ENCODE assay signal across 8 cellular contexts in genomic region chr17:38415250-38416194, GRCh38. TPM values are rescaled to one million over a fixed set of nuclear protein-coding genes. Genes with fewer than 3 reads are reported as not detected.
DNase-seq lines count a peak whose midpoint lies in the region; ATAC-seq and TF ChIP-seq lines count a peak whose summit lies in the region.

No MANE protein-coding gene starts in this region.

- no peaks in the 10 kb centered on the region for H3K36me3 ChIP-seq in left ventricle myocardium inferior
- no peaks in the 10 kb centered on the region for H3K36me3 ChIP-seq in upper lobe of left lung

- ATAC-seq in GM21529 (IDR thresholded peaks at IDR 0.05; ENCODE audit: unreplicated experiment) (peak; percentile 46), upper lobe of left lung (ENCODE audit: low FRiP score in 2 of 2) (peak; percentile 53 to 83), HG03457 (IDR thresholded peaks at IDR 0.05; ENCODE audit: unreplicated experiment) (no peak), GM18858 (IDR thresholded peaks at IDR 0.05; ENCODE audit: unreplicated experiment) (no peak)

- H3K9me3 ChIP-seq in left ventricle myocardium inferior (replicated peaks): no peaks in the 10 kb centered on the region
- H3K9me3 ChIP-seq in upper lobe of left lung: no peaks in the 10 kb centered on the region

- WGBS in upper lobe of left lung, 2 donors: 22 to 34% methylated on average over 15 to 22 of the region's 22 CpGs

- TF ChIP-seq CTCF in WI38 (IDR thresholded peaks at IDR 0.05; ENCODE audit: low read depth, low read length) (no peak), left ventricle myocardium inferior (IDR thresholded peaks at IDR 0.05; ENCODE audit: borderline replicate concordance) (no peak), upper lobe of left lung (IDR thresholded peaks at IDR 0.05) (no peak)

- peak overlapping the region; percentile 14; the same call in 1 of the 2 replicates for H3K4me3 ChIP-seq in WI38 (ENCODE audit: low read depth, low read length)
- H3K4me3 ChIP-seq in left ventricle myocardium inferior: peak overlapping the region; percentile 14
- H3K4me3 ChIP-seq in upper lobe of left lung: peak overlapping the region in 3 of 4 donors; percentile 21 to 26 (median 25)

- H3K27me3 ChIP-seq in left ventricle myocardium inferior (ENCODE audit: low read depth): peaks cover 53% of the 10 kb centered on the region
- peaks cover 0 to 20% (median 7%) of the 10 kb centered on the region in 4 donors for H3K27me3 ChIP-seq in upper lobe of left lung

- peak in 1 of 4 donors; percentile 43 for TF ChIP-seq POLR2A in upper lobe of left lung (IDR thresholded peaks at IDR 0.05)

- H3K27ac ChIP-seq in left ventricle myocardium inferior (replicated peaks) (no peak overlapping the region), upper lobe of left lung (peak overlapping the region; percentile 55 to 82 (median 74))

- intact Hi-C loops in left ventricle myocardium inferior (cut with micrococcal nuclease): loop anchor here (2.0 kb wide), 1 partner anchor 65 kb away; the partner anchor contains the start of gene SOCS7

- peaks cover 36% of the 10 kb centered on the region for H3K4me1 ChIP-seq in left ventricle myocardium inferior
- peaks cover 9 to 28% (median 22%) of the 10 kb centered on the region in 4 donors for H3K4me1 ChIP-seq in upper lobe of left lung

- DNase-seq in AG08395 (ENCODE audit: low spot score): peak; percentile 62
- DNase-seq in NCI-H2107 (lab: John Stamatoyannopoulos, UW): peak; percentile 92
- no peak for DNase-seq in left ventricle myocardium inferior
- peak; percentile 79 to 85 for DNase-seq in upper lobe of left lung

- no peak for TF ChIP-seq EP300 in upper lobe of left lung (IDR thresholded peaks at IDR 0.05)

RNA-seq across cellular contexts. Expression of gene ARHGAP23, which starts 12.7 kb away (rescaled TPM):
- total RNA-seq in left ventricle myocardium inferior (60.8 TPM), upper lobe of left lung (100 to 1,000 TPM in 1 of 6 donors, 10 to 100 TPM in 5; 30.4 to 104 (median 70.1) TPM)

Comparison
In these comparisons a context has a peak if more than half of its experiments do, and no peak if none do; other contexts are left out.
1. ATAC-seq: peak in GM21529 (single experiment) and upper lobe of left lung (2 of 2); none in HG03457 (single experiment) and GM18858 (single experiment).
2. Peak in every context shown above with its lines, with median percentiles within 50 percentile points of each other: H3K4me3 ChIP-seq.